In genomic region chr2:67043781-67044478, GRCh38 we compare ENCODE assay signal across 28 cellular contexts.
"Had no signal": no experiment of that assay in that cellular context is flagged by ENCODE, and none has a peak within 500 bp of the region (broad histone marks: within the 10 kb centered on the region; RNA-seq: fewer than 3 reads in every experiment).

No MANE protein-coding gene starts in this region.

- H3K4me3 Mint-ChIP-seq: endodermal cell; naive thymus-derived CD4-positive, alpha-beta T cell; nephron; stimulated activated naive CD8-positive, alpha-beta T cell treated with anti-CD3 and anti-CD28 coated beads, Interleukin-15, amount 100 ng/mL, for 72 hours had no signal

- H3K27ac Mint-ChIP-seq: endodermal cell; naive thymus-derived CD4-positive, alpha-beta T cell; stimulated activated naive CD8-positive, alpha-beta T cell treated with anti-CD3 and anti-CD28 coated beads, Interleukin-15, amount 100 ng/mL, for 72 hours had no signal

- H3K36me3 ChIP-seq: gastrocnemius medialis, prostate gland, right atrium auricular region, suprapubic skin, transverse colon, vagina had no signal

- H3K4me3 ChIP-seq: dorsolateral prefrontal cortex, gastrocnemius medialis, prostate gland, right atrium auricular region, smooth muscle cell, suprapubic skin, transverse colon, vagina had no signal

- H3K27me3 Mint-ChIP-seq: stimulated activated naive CD8-positive, alpha-beta T cell treated with anti-CD3 and anti-CD28 coated beads, Interleukin-15, amount 100 ng/mL, for 72 hours had no signal

- H3K4me1 ChIP-seq: gastrocnemius medialis, prostate gland, right atrium auricular region, suprapubic skin, transverse colon, vagina had no signal

- H3K4me1 Mint-ChIP-seq: naive thymus-derived CD4-positive, alpha-beta T cell; stimulated activated naive CD8-positive, alpha-beta T cell treated with anti-CD3 and anti-CD28 coated beads, Interleukin-15, amount 100 ng/mL, for 72 hours had no signal

- FAIRE-seq: kidney had no signal

- H3K9me3 ChIP-seq: gastrocnemius medialis, prostate gland, right atrium auricular region, suprapubic skin, transverse colon, vagina had no signal

- H3K36me3 Mint-ChIP-seq: naive thymus-derived CD4-positive, alpha-beta T cell had no signal

- H3K9me3 Mint-ChIP-seq: endodermal cell, nephron had no signal

- H3K27me3 ChIP-seq: gastrocnemius medialis, right atrium auricular region, suprapubic skin, vagina had no signal

- H3K4me2 ChIP-seq: smooth muscle cell had no signal

- ATAC-seq: esophagus mucosa; gastrocnemius medialis; left lobe of liver; naive thymus-derived CD4-positive, alpha-beta T cell; sciatic nerve; stimulated activated naive CD8-positive, alpha-beta T cell treated with anti-CD3 and anti-CD28 coated beads, Interleukin-15, amount 100 ng/mL, for 72 hours had no signal

- H3K27ac ChIP-seq: dorsolateral prefrontal cortex, epithelial cell of prostate, gastrocnemius medialis, prostate gland, right atrium auricular region, suprapubic skin, transverse colon, vagina had no signal

- DNase-seq: dorsolateral prefrontal cortex; effector CD4-positive, alpha-beta T cell; endodermal cell; foreskin fibroblast; gastrocnemius medialis; head of caudate nucleus; kidney; mesendoderm; midbrain; naive thymus-derived CD4-positive, alpha-beta T cell; nucleus accumbens; stimulated activated CD4-positive, alpha-beta T cell treated with anti-CD3 and anti-CD28 coated beads, Interleukin-12 subunit alpha, Interleukin-12 subunit beta, amount 100 ng/mL, for 4 hours; stimulated activated CD4-positive, alpha-beta T cell treated with anti-CD3 and anti-CD28 coated beads, Interleukin-1b, Interleukin-23, amount 100 ng/mL, for 48 hours; stimulated activated CD4-positive, alpha-beta T cell treated with anti-CD3 and anti-CD28 coated beads, Interleukin-4, amount 100 ng/mL, for 1 hour; stimulated activated CD8-positive, alpha-beta memory T cell treated with anti-CD3 and anti-CD28 coated beads, Interleukin-4, amount 100 ng/mL, for 48 hours; stimulated activated naive CD4-positive, alpha-beta T cell; stimulated activated naive CD8-positive, alpha-beta T cell treated with anti-CD3 and anti-CD28 coated beads, Interleukin-15, amount 100 ng/mL, for 72 hours; transverse colon had no signal
